8 cellular contexts compared by ENCODE assay signal in genomic region chr12:57940915-57941164, GRCh38. TPM values are rescaled to one million over a fixed set of nuclear protein-coding genes. Genes with fewer than 3 reads are reported as not detected.
DNase-seq lines count a peak whose midpoint lies in the region; ATAC-seq, FAIRE-seq and TF ChIP-seq lines count a peak whose summit lies in the region.

No MANE protein-coding gene starts in this region.

- TF ChIP-seq CTCF in bronchial epithelial cell (IDR thresholded peaks at IDR 0.05; ENCODE audit: insufficient read depth, low read length, severe bottlenecking): no peak

- H3K9me3 ChIP-seq in HUES64 (ENCODE audit: insufficient read depth, low read depth, low read length): no peaks in the 10 kb centered on the region
- no peaks in the 10 kb centered on the region for H3K9me3 ChIP-seq in muscle layer of duodenum (ENCODE audit: control insufficient read depth in 1 of 2, low read length in 2 of 2)

- H3K27me3 ChIP-seq in ACC112 (ENCODE audit: insufficient read depth, low read length) (no peaks in the 10 kb centered on the region), HUES64 (ENCODE audit: insufficient read depth, low read length) (peaks cover 24% of the 10 kb centered on the region), bronchial epithelial cell (ENCODE audit: control insufficient read depth, insufficient read depth, low read length) (no peaks in the 10 kb centered on the region), muscle layer of duodenum (ENCODE audit: low read depth, low read length) (peaks cover 3% of the 10 kb centered on the region)

- WGBS in HUES64: 4% methylated on average over 4 of the region's 4 CpGs

- ATAC-seq in GM21825 (IDR thresholded peaks at IDR 0.05; ENCODE audit: unreplicated experiment): no peak

- FAIRE-seq in bronchial epithelial cell (lab: Jason Lieb, UNC): no peak

- no peaks in the 10 kb centered on the region for H3K36me3 ChIP-seq in ACC112 (ENCODE audit: insufficient read depth, low read length)
- no peaks in the 10 kb centered on the region for H3K36me3 ChIP-seq in HUES64 (ENCODE audit: insufficient read depth, low read length)
- no peaks in the 10 kb centered on the region for H3K36me3 ChIP-seq in bronchial epithelial cell (ENCODE audit: control insufficient read depth, insufficient read depth, low read length)
- no peaks in the 10 kb centered on the region for H3K36me3 ChIP-seq in muscle layer of duodenum (ENCODE audit: control insufficient read depth in 1 of 2, insufficient read depth in 2 of 2, low read length in 2 of 2)

- peak overlapping the region; percentile 22; the same call in 1 of the 2 replicates for H3K27ac ChIP-seq in ACC112 (ENCODE audit: low read depth, low read length)
- H3K27ac ChIP-seq in HUES64 (ENCODE audit: low read depth, low read length): no peak overlapping the region
- peak overlapping the region; percentile 87 for H3K27ac ChIP-seq in muscle layer of duodenum (ENCODE audit: low read length)

- H3K9ac ChIP-seq in HUES64 (ENCODE audit: low read depth, low read length): peak overlapping the region; percentile 58; the same call in 1 of the 2 replicates

- H3K4me3 ChIP-seq in ACC112 (ENCODE audit: low read depth, low read length): peak overlapping the region; percentile 82
- H3K4me3 ChIP-seq in HUES64 (ENCODE audit: low read length): peak overlapping the region; percentile 95
- H3K4me3 ChIP-seq in bronchial epithelial cell (ENCODE audit: low read depth, low read length): peak overlapping the region; percentile 47
- H3K4me3 ChIP-seq in muscle layer of duodenum (ENCODE audit: low read depth in 1 of 2, low read length in 2 of 2): peak overlapping the region; percentile 81 to 88

- H3K4me1 ChIP-seq in ACC112 (ENCODE audit: control insufficient read depth, insufficient read depth, low read length, unreplicated experiment): peaks cover 5% of the 10 kb centered on the region
- peaks cover 8% of the 10 kb centered on the region for H3K4me1 ChIP-seq in HUES64 (ENCODE audit: insufficient read depth, low read length)
- H3K4me1 ChIP-seq in muscle layer of duodenum (ENCODE audit: control insufficient read depth in 1 of 2, insufficient read depth in 2 of 2, low read length in 2 of 2): peaks cover 3 to 18% of the 10 kb centered on the region in 2 donors

- no peak for DNase-seq in bronchial epithelial cell (ENCODE audit: low read depth)
- no peak for DNase-seq in amniotic stem cell (lab: John Stamatoyannopoulos, UW)
- no peak for DNase-seq in NCI-H1092 (lab: John Stamatoyannopoulos, UW)
- DNase-seq in NCI-H2227 (lab: John Stamatoyannopoulos, UW; ENCODE audit: unreplicated experiment): no peak

- no peaks in the 10 kb centered on the region for H3K79me2 ChIP-seq in ACC112 (ENCODE audit: control insufficient read depth, insufficient read depth, low read length, unreplicated experiment)

- peak overlapping the region; percentile 100 for H2AFZ ChIP-seq in ACC112 (ENCODE audit: low read length, unreplicated experiment)

RNA-seq across cellular contexts. Expression of gene ATP23, which starts 0.5 kb away (rescaled TPM):
- polyA plus RNA-seq in HUES64 (2013, experiment 1 of 2): 8.5 TPM
- polyA plus RNA-seq in HUES64 (2013, experiment 2 of 2): 10.0 TPM
- 6.6 and 10.8 TPM in 2 replicates for total RNA-seq in bronchial epithelial cell
